ENCODE assay signal across 7 cellular contexts in genomic region chr13:29204651-29205050, GRCh38.
"Had no signal": no experiment of that assay in that cellular context is flagged by ENCODE, and none has a peak within 500 bp of the region (broad histone marks: within the 10 kb centered on the region; RNA-seq: fewer than 3 reads in every experiment).

No MANE protein-coding gene starts in this region.

- H3K36me3 ChIP-seq: HAP-1 had no signal

- DNase-seq: H7, HFFc6, IMR-90 had no signal

- H3K27ac Mint-ChIP-seq: GM23338, HFFc6 had no signal

- H3K9me3 ChIP-seq: HAP-1 had no signal

- H3K4me1 Mint-ChIP-seq: GM23338 had no signal

- H3K9me3 Mint-ChIP-seq: HFFc6 had no signal

- H3K4me1 ChIP-seq: HAP-1 had no signal

- H3K4me3 ChIP-seq: GM23338, HAP-1, K562 had no signal

- H3K4me3 Mint-ChIP-seq: GM23338, HFFc6 had no signal

- ATAC-seq: GM23338, HCT116, K562 had no signal
